ENCODE assay signal across 33 cellular contexts in genomic region chr5:81395262-81395661, GRCh38. TPM values are rescaled to one million over a fixed set of nuclear protein-coding genes. Genes with fewer than 3 reads are reported as not detected.
"Had no signal": no experiment of that assay in that cellular context is flagged by ENCODE, and none has a peak within 500 bp of the region (broad histone marks: within the 10 kb centered on the region; RNA-seq: fewer than 3 reads in every experiment).

No MANE protein-coding gene starts in this region.

- H3K27ac ChIP-seq: adrenal gland, body of pancreas, esophagus muscularis mucosa had no signal

- ATAC-seq: activated CD4-positive, alpha-beta T cell treated with anti-CD3 and anti-CD28 coated beads for 36 hours; activated CD8-positive, alpha-beta memory T cell treated with anti-CD3 and anti-CD28 coated beads, Interleukin-2, amount 10 ng/mL, durations not matched to agents 7 days and 5 days; activated CD8-positive, alpha-beta T cell treated with anti-CD3 and anti-CD28 coated beads, Interleukin-2, amount 10 ng/mL, durations not matched to agents 7 days and 5 days; activated naive CD8-positive, alpha-beta T cell treated with anti-CD3 and anti-CD28 coated beads, Interleukin-2, amount 50 U/mL, for 24 hours; body of pancreas; effector memory CD8-positive, alpha-beta T cell had no signal

- H3K36me3 ChIP-seq: adrenal gland, esophagus muscularis mucosa had no signal

- H3K4me3 ChIP-seq: adrenal gland, body of pancreas had no signal

- DNase-seq: activated CD4-positive, alpha-beta memory T cell treated with anti-CD3 and anti-CD28 coated beads for 36 hours; activated CD4-positive, alpha-beta T cell treated with anti-CD3 and anti-CD28 coated beads for 36 hours; activated CD4-positive, alpha-beta T cell treated with anti-CD3 and anti-CD28 coated beads, Interleukin-2, amount 10 ng/mL, durations not matched to agents 24 days and 14 days; activated CD4-positive, CD25-positive, alpha-beta regulatory T cell; activated CD4-positive, CD25-positive, alpha-beta regulatory T cell treated with anti-CD3 and anti-CD28 coated beads, Interleukin-2, amount 50 U/mL, for 72 hours; activated CD8-positive, alpha-beta memory T cell treated with anti-CD3 and anti-CD28 coated beads, Interleukin-2, amount 10 ng/mL, durations not matched to agents 7 days and 5 days; activated CD8-positive, alpha-beta memory T cell treated with anti-CD3 and anti-CD28 coated beads, Interleukin-2, amount 50 U/mL, for 4 hours; activated CD8-positive, alpha-beta T cell treated with anti-CD3 and anti-CD28 coated beads, Interleukin-2, amount 10 ng/mL, durations not matched to agents 7 days and 5 days; activated effector memory CD4-positive, alpha-beta T cell treated with anti-CD3 and anti-CD28 coated beads, Interleukin-2, amount 50 U/mL, for 16 hours; activated naive CD4-positive, alpha-beta T cell treated with anti-CD3 and anti-CD28 coated beads for 36 hours; activated naive CD8-positive, alpha-beta T cell treated with anti-CD3 and anti-CD28 coated beads for 36 hours; activated naive CD8-positive, alpha-beta T cell treated with anti-CD3 and anti-CD28 coated beads, Interleukin-2, amount 50 U/mL, for 24 hours; activated T-cell treated with anti-CD3 and anti-CD28 coated beads, Interleukin-2, amount 50 U/mL, for 1 hour; activated T-cell treated with anti-CD3 and anti-CD28 coated beads, Interleukin-2, amount 50 U/mL, for 48 hours; adrenal gland; amygdala; aorta; body of pancreas; caudate nucleus; cortex of kidney; dermis blood vessel endothelial cell; effector CD4-positive, alpha-beta T cell; effector memory CD8-positive, alpha-beta T cell; head of caudate nucleus had no signal

- H3K9me3 ChIP-seq: adrenal gland, body of pancreas had no signal

- FAIRE-seq: colon, frontal cortex had no signal

RNA-seq across cellular contexts. Expression of gene ACOT12, which starts 1.3 kb away (rescaled TPM):
- total RNA-seq: activated CD4-positive, alpha-beta memory T cell treated with anti-CD3 and anti-CD28 coated beads for 36 hours; activated CD4-positive, alpha-beta T cell treated with anti-CD3 and anti-CD28 coated beads for 36 hours; activated CD4-positive, alpha-beta T cell treated with anti-CD3 and anti-CD28 coated beads, Interleukin-2, amount 10 ng/mL, durations not matched to agents 24 days and 14 days; activated CD8-positive, alpha-beta memory T cell treated with anti-CD3 and anti-CD28 coated beads for 36 hours; activated CD8-positive, alpha-beta memory T cell treated with anti-CD3 and anti-CD28 coated beads, Interleukin-2, amount 10 ng/mL, durations not matched to agents 7 days and 5 days; activated CD8-positive, alpha-beta T cell treated with anti-CD3 and anti-CD28 coated beads, Interleukin-2, amount 10 ng/mL, durations not matched to agents 7 days and 5 days; activated naive CD4-positive, alpha-beta T cell treated with anti-CD3 and anti-CD28 coated beads for 36 hours; activated naive CD8-positive, alpha-beta T cell treated with anti-CD3 and anti-CD28 coated beads for 36 hours; activated T-helper 1 cell treated with anti-CD3 and anti-CD28 coated beads, Interleukin-12 subunit alpha, Interleukin-12 subunit beta, Interleukin-2, Interleukin-4 antibody, amounts not matched to agents 30 ng/mL and 10 ng/mL and 1 ng/mL, durations not matched to agents 14 hours and 24 hours and 36 hours; activated T-helper 2 cell treated with anti-CD3 and anti-CD28 coated beads, Interferon-gamma antibody, Interleukin-2, Interleukin-4, amounts not matched to agents 10 μg/mL and 5 μg/mL and 100 μg/mL, durations not matched to agents 14 hours and 24 hours and 36 hours; adrenal gland; body of pancreas; chondrocyte; dermis blood vessel endothelial cell; esophagus muscularis mucosa; fibroblast of villous mesenchyme; T-helper 1 cell treated with Interleukin-12 subunit alpha and Interleukin-12 subunit beta and Interleukin-4 antibody, amounts not matched to agents 30 ng/mL and 1 ng/mL, for 36 hours had no signal
- polyA plus RNA-seq: adrenal gland, aorta had no signal
